ENCODE assay signal across 18 cellular contexts in genomic region chr2:148966432-148966758, GRCh38.
DNase-seq lines count a peak whose midpoint lies in the region; ATAC-seq, FAIRE-seq and TF ChIP-seq lines count a peak whose summit lies in the region.
"Had no signal": no experiment of that assay in that cellular context is flagged by ENCODE, and none has a peak within 500 bp of the region (broad histone marks: within the 10 kb centered on the region; RNA-seq: fewer than 3 reads in every experiment).

No MANE protein-coding gene starts in this region.

- no peak overlapping the region for H3K14ac ChIP-seq in H1 (ENCODE audit: insufficient read length)

- no peaks in the 10 kb centered on the region for H3K27me3 ChIP-seq in H1 (replicated peaks in 1 of 4; ENCODE audit: control insufficient read depth in 3 of 4, extremely low read depth in 1 of 4, insufficient read depth in 3 of 4, low read length in 3 of 4)

- DNase-seq in GM12891 (ENCODE audit: insufficient read length, low spot score) (no peak), H1 (ENCODE audit: low read depth in 1 of 2, low spot score in 2 of 2) (no peak), WTC11 (ENCODE audit: low spot score) (no peak), dedifferentiated amniotic fluid mesenchymal stem cell (ENCODE audit: extremely low spot score) (no peak)
- no peak for DNase-seq in stimulated activated naive B cell treated with anti-CD40 and anti-IgM and Interleukin-4, amounts not matched to agents 10 μg/mL and 1 μg/mL and 100 μg/mL, for 72 hours
- DNase-seq: Caco-2; CD4-positive, alpha-beta memory T cell; HCEC 1CT; IMR-90; NCI-H1417 treated with DMSO at 0.1 percent for 48 hours; NCI-H226; NCI-H524 treated with DMSO at 0.1 percent for 48 hours; Right ventricle myocardium superior had no signal

- no peak overlapping the region for H2BK20ac ChIP-seq in H1 (ENCODE audit: low read length)

- no peaks in the 10 kb centered on the region; the same call in 1 of the 2 replicates for H3K23me2 ChIP-seq in H1 (ENCODE audit: low read depth, low read length)

- no peak overlapping the region for H4K91ac ChIP-seq in H1 (replicated peaks; ENCODE audit: insufficient read length, low read length)

- peaks cover 0 to 10% (median 0%) of the 10 kb centered on the region in 4 experiments; a peak in 2 of 7 replicates for H3K4me1 ChIP-seq in H1 (replicated peaks in 1 of 4; ENCODE audit: control insufficient read depth in 3 of 4, insufficient read depth in 4 of 4, low read length in 3 of 4)
- H3K4me1 ChIP-seq: Caco-2 had no signal

- no peak overlapping the region for H3K56ac ChIP-seq in H1 (replicated peaks; ENCODE audit: insufficient read length, low read depth, low read length)

- POLR2A ChIA-PET in H1 (lab: Charles Lee; ENCODE audit: partially characterized antibody) (no interaction called here), WTC11 (lab: Charles Lee) (interaction anchor here (0.9 kb wide), 1 partner anchor 9 kb away, joined by 3 read pairs; no protein-coding TSS in a partner anchor)

- no peak overlapping the region for H2AFZ ChIP-seq in H1 (ENCODE audit: low read length)
- H2AFZ ChIP-seq: GM23338 had no signal

- no peak overlapping the region for H3K4me2 ChIP-seq in H1 (ENCODE audit: insufficient read depth in 1 of 2, low read depth in 2 of 2, low read length in 2 of 2)
- H3K4me2 ChIP-seq: GM23338, KMS-11 had no signal

- no peaks in the 10 kb centered on the region for H3K79me1 ChIP-seq in H1 (ENCODE audit: low read depth, low read length)

- H3K79me2 ChIP-seq in H1 (ENCODE audit: control insufficient read depth in 1 of 2, insufficient read depth in 2 of 2, low read length in 2 of 2) = no peaks in the 10 kb centered on the region

- no peak for TF ChIP-seq EP300 in H1 (IDR thresholded peaks at IDR 0.05; ENCODE audit: borderline replicate concordance in 1 of 2, low read depth in 2 of 2, low read length in 2 of 2)

- no peak overlapping the region for H2BK120ac ChIP-seq in H1 (replicated peaks; ENCODE audit: low read depth, low read length)

- CTCF ChIA-PET in H1 (lab: Charles Lee; ENCODE audit: partially characterized antibody) (interaction anchor here (0.6 to 1.9 kb wide), 9 partner anchors 8 to 311 kb away, joined by 3 to 8 read pairs (median 3); no protein-coding TSS in a partner anchor), WTC11 (lab: Charles Lee) (no interaction called here)

- H2BK12ac ChIP-seq in H1 (ENCODE audit: low read depth, low read length) = no peak overlapping the region

- FAIRE-seq in GM12891 (lab: Jason Lieb, UNC) (peak; percentile 35), H1 (lab: Jason Lieb, UNC) (peak; percentile 7)
- FAIRE-seq: G401.6 had no signal

- H3K36me3 ChIP-seq in H1 (ENCODE audit: control insufficient read depth in 2 of 4, insufficient read depth in 4 of 4, low read length in 3 of 4) = peaks cover 0 to 13% (median 12%) of the 10 kb centered on the region in 4 experiments; a peak in 7 of 8 replicates

- H3K4me3 ChIP-seq in H1 (ENCODE audit: extremely low read depth in 1 of 4, insufficient read depth in 2 of 4, low read depth in 3 of 4, low read length in 4 of 4) = no peak overlapping the region
- H3K4me3 ChIP-seq: GM23338 had no signal

- no peak overlapping the region for H2AK5ac ChIP-seq in H1 (ENCODE audit: low read depth, low read length)

- no peak for TF ChIP-seq RAD21 in H1 (IDR thresholded peaks at IDR 0.05 in 1 of 2, conservative IDR thresholded peaks at IDR 0.05 in 1 of 2; ENCODE audit: low read depth in 2 of 2, low read length in 2 of 2)

- H4K8ac ChIP-seq in H1 (ENCODE audit: extremely low read depth, insufficient read depth, low read length) = no peak overlapping the region

- no peaks in the 10 kb centered on the region for H3K9me3 Mint-ChIP-seq in stimulated activated naive B cell treated with anti-CD40 and anti-IgM and Interleukin-4, amounts not matched to agents 10 μg/mL and 1 μg/mL and 100 μg/mL, for 72 hours
- H3K9me3 Mint-ChIP-seq in WTC11 = no peaks in the 10 kb centered on the region
- H3K9me3 Mint-ChIP-seq: GM23338 had no signal

- H3K23ac ChIP-seq in H1 (ENCODE audit: insufficient read length) = no peak overlapping the region

- no peak overlapping the region for H3K9ac ChIP-seq in H1 (replicated peaks in 1 of 4; ENCODE audit: extremely low read depth in 1 of 4, low read depth in 3 of 4, low read length in 3 of 4)
- H3K9ac ChIP-seq: KMS-11 had no signal

- H2BK5ac ChIP-seq in H1 (ENCODE audit: low read depth, low read length) = no peak overlapping the region

- H3K27ac ChIP-seq in H1 (ENCODE audit: low read depth, low read length) = no peak overlapping the region
- H3K27ac ChIP-seq: KMS-11 had no signal

- peaks cover 14 to 18% of the 10 kb centered on the region in 2 donors for H3K4me1 Mint-ChIP-seq in stimulated activated naive B cell treated with anti-CD40 and anti-IgM and Interleukin-4, amounts not matched to agents 10 μg/mL and 1 μg/mL and 100 μg/mL, for 72 hours
- peaks cover 14% of the 10 kb centered on the region for H3K4me1 Mint-ChIP-seq in WTC11

- no peak overlapping the region for H4K5ac ChIP-seq in H1 (ENCODE audit: insufficient read length, low read depth, low read length)

- ATAC-seq in GM18907 (IDR thresholded peaks at IDR 0.05; ENCODE audit: unreplicated experiment) (peak; percentile 5), GM21737 (IDR thresholded peaks at IDR 0.05; ENCODE audit: unreplicated experiment) (no peak), WTC11 (no peak)
- ATAC-seq in stimulated activated naive B cell treated with anti-CD40 and anti-IgM and Interleukin-4, amounts not matched to agents 10 μg/mL and 1 μg/mL and 100 μg/mL, for 72 hours (replicated peaks) = peak; percentile 10 to 26

- TF ChIP-seq POLR2A in GM12891 (IDR thresholded peaks at IDR 0.05; ENCODE audit: low read depth, low read length) (no peak), H1 (IDR thresholded peaks at IDR 0.05; ENCODE audit: control extremely low read depth in 1 of 2, low read depth in 2 of 2, low read length in 2 of 2) (no peak)

- peaks cover 0 to 5% of the 10 kb centered on the region in 2 donors for H3K27me3 Mint-ChIP-seq in stimulated activated naive B cell treated with anti-CD40 and anti-IgM and Interleukin-4, amounts not matched to agents 10 μg/mL and 1 μg/mL and 100 μg/mL, for 72 hours
- H3K27me3 Mint-ChIP-seq in WTC11 (ENCODE audit: low read depth) = no peaks in the 10 kb centered on the region
- H3K27me3 Mint-ChIP-seq: CD4-positive, alpha-beta memory T cell had no signal

- peaks cover 2 to 11% of the 10 kb centered on the region in 2 donors for H3K36me3 Mint-ChIP-seq in stimulated activated naive B cell treated with anti-CD40 and anti-IgM and Interleukin-4, amounts not matched to agents 10 μg/mL and 1 μg/mL and 100 μg/mL, for 72 hours
- H3K36me3 Mint-ChIP-seq in WTC11 = peaks cover 15% of the 10 kb centered on the region

- H2BK15ac ChIP-seq in H1 (ENCODE audit: low read length) = no peak overlapping the region

- no peak overlapping the region for H3K4me3 Mint-ChIP-seq in stimulated activated naive B cell treated with anti-CD40 and anti-IgM and Interleukin-4, amounts not matched to agents 10 μg/mL and 1 μg/mL and 100 μg/mL, for 72 hours
- H3K4me3 Mint-ChIP-seq in WTC11 = no peak overlapping the region
- H3K4me3 Mint-ChIP-seq: CD4-positive, alpha-beta memory T cell; GM23338 had no signal

- no peak overlapping the region for H3K27ac Mint-ChIP-seq in stimulated activated naive B cell treated with anti-CD40 and anti-IgM and Interleukin-4, amounts not matched to agents 10 μg/mL and 1 μg/mL and 100 μg/mL, for 72 hours
- no peak overlapping the region for H3K27ac Mint-ChIP-seq in WTC11
- H3K27ac Mint-ChIP-seq: CD4-positive, alpha-beta memory T cell; GM23338 had no signal

- H3K9me3 ChIP-seq in H1 (ENCODE audit: insufficient read depth in 2 of 2, low read depth in 1 of 2, low read length in 1 of 2) = no peaks in the 10 kb centered on the region
- H3K9me3 ChIP-seq: Caco-2 had no signal

- no peak overlapping the region for H3K18ac ChIP-seq in H1 (ENCODE audit: extremely low read depth, low read length)

- H4K20me1 ChIP-seq in H1 (replicated peaks in 1 of 2; ENCODE audit: control insufficient read depth in 1 of 2, insufficient read depth in 2 of 2, low read length in 2 of 2) = no peaks in the 10 kb centered on the region

- H3K4ac ChIP-seq in H1 (replicated peaks; ENCODE audit: insufficient read length, low read depth, low read length) = no peak overlapping the region

- WGBS in H1 (ENCODE audit: extremely low coverage in 1 of 2, insufficient coverage in 1 of 2, insufficient read length in 1 of 2, insufficient replicate concordance in 2 of 2, low coverage in 1 of 2, low lambda C conversion rate in 2 of 2, missing lambda C conversion rate in 1 of 2), 2 experiments = 90% methylated on average over 1 of the region's 1 CpG; no CpG with 5 or more reads in 1 of the 2 experiments

- TF ChIP-seq CTCF in H1 (IDR thresholded peaks at IDR 0.05; ENCODE audit: control extremely low read depth in 1 of 3, insufficient read depth in 1 of 3, low read depth in 1 of 3, low read length in 3 of 3) (no peak), WTC11 (IDR thresholded peaks at IDR 0.05) (no peak)

TF ChIP-seq in GM12891, 5 proteins besides CTCF, POLR2A, EP300 and RAD21:
- TF ChIP-seq PAX5 (IDR thresholded peaks at IDR 0.05; ENCODE audit: insufficient read depth, low read length, severe bottlenecking) (no peak), POLR2AphosphoS5 (IDR thresholded peaks at IDR 0.05; ENCODE audit: low read depth, low read length) (no peak), TAF1 (IDR thresholded peaks at IDR 0.05; ENCODE audit: low read depth, low read length) (no peak)

TF ChIP-seq in H1, 55 proteins besides CTCF, POLR2A, EP300 and RAD21:
- TF ChIP-seq ATF3 (IDR thresholded peaks at IDR 0.05; ENCODE audit: insufficient read depth, low read depth, low read length) = no peak
- no peak for TF ChIP-seq NANOG (IDR thresholded peaks at IDR 0.05; ENCODE audit: insufficient read depth, low read depth, low read length, poor library complexity, severe bottlenecking)
- no peak for TF ChIP-seq ZNF274 (IDR thresholded peaks at IDR 0.05; ENCODE audit: borderline replicate concordance, extremely low read depth, low read length)
- TF ChIP-seq EZH2 (IDR thresholded peaks at IDR 0.05; ENCODE audit: low read depth, low read length, severe bottlenecking) = no peak

TF ChIP-seq in WTC11, 78 proteins besides CTCF, POLR2A, EP300 and RAD21 (continues in another document):
- TF ChIP-seq ZNF263 (CRISPR knock-in tag; IDR thresholded peaks at IDR 0.05; ENCODE audit: low read depth) = no peak
- TF ChIP-seq ATF6 (CRISPR knock-in tag; IDR thresholded peaks at IDR 0.05) = no peak

Comparison
In these comparisons a context has a peak if more than half of its experiments do, and no peak if none do; other contexts are left out.
1. ATAC-seq: peak in GM18907 (single experiment) and stimulated activated naive B cell treated with anti-CD40 and anti-IgM and Interleukin-4, amounts not matched to agents 10 μg/mL and 1 μg/mL and 100 μg/mL, for 72 hours (2 of 2); none in GM21737 (single experiment) and WTC11 (single experiment).